1 cellular context compared by ENCODE assay signal in genomic region chr1:202199141-202199889, GRCh38.
TF ChIP-seq lines count a peak whose summit lies in the region.

No MANE protein-coding gene starts in this region.

TF ChIP-seq in GM23338, 12 proteins besides CTCF, POLR2A, EP300 and RAD21 (continued from another document):
- TF ChIP-seq, protein P1, sequence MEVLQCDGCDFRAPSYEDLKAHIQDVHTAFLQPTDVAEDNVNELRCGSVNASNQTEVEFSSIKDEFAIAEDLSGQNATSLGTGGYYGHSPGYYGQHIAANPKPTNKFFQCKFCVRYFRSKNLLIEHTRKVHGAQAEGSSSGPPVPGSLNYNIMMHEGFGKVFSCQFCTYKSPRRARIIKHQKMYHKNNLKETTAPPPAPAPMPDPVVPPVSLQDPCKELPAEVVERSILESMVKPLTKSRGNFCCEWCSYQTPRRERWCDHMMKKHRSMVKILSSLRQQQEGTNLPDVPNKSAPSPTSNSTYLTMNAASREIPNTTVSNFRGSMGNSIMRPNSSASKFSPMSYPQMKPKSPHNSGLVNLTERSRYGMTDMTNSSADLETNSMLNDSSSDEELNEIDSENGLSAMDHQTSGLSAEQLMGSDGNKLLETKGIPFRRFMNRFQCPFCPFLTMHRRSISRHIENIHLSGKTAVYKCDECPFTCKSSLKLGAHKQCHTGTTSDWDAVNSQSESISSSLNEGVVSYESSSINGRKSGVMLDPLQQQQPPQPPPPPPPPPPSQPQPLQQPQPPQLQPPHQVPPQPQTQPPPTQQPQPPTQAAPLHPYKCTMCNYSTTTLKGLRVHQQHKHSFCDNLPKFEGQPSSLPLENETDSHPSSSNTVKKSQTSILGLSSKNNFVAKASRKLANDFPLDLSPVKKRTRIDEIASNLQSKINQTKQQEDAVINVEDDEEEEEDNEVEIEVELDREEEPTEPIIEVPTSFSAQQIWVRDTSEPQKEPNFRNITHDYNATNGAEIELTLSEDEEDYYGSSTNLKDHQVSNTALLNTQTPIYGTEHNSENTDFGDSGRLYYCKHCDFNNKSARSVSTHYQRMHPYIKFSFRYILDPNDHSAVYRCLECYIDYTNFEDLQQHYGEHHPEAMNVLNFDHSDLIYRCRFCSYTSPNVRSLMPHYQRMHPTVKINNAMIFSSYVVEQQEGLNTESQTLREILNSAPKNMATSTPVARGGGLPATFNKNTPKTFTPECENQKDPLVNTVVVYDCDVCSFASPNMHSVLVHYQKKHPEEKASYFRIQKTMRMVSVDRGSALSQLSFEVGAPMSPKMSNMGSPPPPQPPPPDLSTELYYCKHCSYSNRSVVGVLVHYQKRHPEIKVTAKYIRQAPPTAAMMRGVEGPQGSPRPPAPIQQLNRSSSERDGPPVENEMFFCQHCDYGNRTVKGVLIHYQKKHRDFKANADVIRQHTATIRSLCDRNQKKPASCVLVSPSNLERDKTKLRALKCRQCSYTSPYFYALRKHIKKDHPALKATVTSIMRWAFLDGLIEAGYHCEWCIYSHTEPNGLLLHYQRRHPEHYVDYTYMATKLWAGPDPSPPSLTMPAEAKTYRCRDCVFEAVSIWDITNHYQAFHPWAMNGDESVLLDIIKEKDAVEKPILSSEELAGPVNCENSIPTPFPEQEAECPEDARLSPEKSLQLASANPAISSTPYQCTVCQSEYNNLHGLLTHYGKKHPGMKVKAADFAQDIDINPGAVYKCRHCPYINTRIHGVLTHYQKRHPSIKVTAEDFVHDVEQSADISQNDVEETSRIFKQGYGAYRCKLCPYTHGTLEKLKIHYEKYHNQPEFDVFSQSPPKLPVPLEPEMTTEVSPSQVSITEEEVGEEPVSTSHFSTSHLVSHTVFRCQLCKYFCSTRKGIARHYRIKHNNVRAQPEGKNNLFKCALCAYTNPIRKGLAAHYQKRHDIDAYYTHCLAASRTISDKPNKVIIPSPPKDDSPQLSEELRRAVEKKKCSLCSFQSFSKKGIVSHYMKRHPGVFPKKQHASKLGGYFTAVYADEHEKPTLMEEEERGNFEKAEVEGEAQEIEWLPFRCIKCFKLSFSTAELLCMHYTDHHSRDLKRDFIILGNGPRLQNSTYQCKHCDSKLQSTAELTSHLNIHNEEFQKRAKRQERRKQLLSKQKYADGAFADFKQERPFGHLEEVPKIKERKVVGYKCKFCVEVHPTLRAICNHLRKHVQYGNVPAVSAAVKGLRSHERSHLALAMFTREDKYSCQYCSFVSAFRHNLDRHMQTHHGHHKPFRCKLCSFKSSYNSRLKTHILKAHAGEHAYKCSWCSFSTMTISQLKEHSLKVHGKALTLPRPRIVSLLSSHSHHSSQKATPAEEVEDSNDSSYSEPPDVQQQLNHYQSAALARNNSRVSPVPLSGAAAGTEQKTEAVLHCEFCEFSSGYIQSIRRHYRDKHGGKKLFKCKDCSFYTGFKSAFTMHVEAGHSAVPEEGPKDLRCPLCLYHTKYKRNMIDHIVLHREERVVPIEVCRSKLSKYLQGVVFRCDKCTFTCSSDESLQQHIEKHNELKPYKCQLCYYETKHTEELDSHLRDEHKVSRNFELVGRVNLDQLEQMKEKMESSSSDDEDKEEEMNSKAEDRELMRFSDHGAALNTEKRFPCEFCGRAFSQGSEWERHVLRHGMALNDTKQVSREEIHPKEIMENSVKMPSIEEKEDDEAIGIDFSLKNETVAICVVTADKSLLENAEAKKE (CRISPR knock-in tag; IDR thresholded peaks at IDR 0.05), result no peak
- TF ChIP-seq, protein P2, sequence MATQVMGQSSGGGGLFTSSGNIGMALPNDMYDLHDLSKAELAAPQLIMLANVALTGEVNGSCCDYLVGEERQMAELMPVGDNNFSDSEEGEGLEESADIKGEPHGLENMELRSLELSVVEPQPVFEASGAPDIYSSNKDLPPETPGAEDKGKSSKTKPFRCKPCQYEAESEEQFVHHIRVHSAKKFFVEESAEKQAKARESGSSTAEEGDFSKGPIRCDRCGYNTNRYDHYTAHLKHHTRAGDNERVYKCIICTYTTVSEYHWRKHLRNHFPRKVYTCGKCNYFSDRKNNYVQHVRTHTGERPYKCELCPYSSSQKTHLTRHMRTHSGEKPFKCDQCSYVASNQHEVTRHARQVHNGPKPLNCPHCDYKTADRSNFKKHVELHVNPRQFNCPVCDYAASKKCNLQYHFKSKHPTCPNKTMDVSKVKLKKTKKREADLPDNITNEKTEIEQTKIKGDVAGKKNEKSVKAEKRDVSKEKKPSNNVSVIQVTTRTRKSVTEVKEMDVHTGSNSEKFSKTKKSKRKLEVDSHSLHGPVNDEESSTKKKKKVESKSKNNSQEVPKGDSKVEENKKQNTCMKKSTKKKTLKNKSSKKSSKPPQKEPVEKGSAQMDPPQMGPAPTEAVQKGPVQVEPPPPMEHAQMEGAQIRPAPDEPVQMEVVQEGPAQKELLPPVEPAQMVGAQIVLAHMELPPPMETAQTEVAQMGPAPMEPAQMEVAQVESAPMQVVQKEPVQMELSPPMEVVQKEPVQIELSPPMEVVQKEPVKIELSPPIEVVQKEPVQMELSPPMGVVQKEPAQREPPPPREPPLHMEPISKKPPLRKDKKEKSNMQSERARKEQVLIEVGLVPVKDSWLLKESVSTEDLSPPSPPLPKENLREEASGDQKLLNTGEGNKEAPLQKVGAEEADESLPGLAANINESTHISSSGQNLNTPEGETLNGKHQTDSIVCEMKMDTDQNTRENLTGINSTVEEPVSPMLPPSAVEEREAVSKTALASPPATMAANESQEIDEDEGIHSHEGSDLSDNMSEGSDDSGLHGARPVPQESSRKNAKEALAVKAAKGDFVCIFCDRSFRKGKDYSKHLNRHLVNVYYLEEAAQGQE (IDR thresholded peaks at IDR 0.05; ENCODE audit: unreplicated experiment), result no peak
- TF ChIP-seq CREB1 (CRISPR knock-in tag; IDR thresholded peaks at IDR 0.05; ENCODE audit: low read depth) (no peak), POLR2AphosphoS5 (IDR thresholded peaks at IDR 0.05; ENCODE audit: low read depth) (no peak), JUNB (IDR thresholded peaks at IDR 0.05; ENCODE audit: unreplicated experiment) (no peak)
- TF ChIP-seq, protein P3, sequence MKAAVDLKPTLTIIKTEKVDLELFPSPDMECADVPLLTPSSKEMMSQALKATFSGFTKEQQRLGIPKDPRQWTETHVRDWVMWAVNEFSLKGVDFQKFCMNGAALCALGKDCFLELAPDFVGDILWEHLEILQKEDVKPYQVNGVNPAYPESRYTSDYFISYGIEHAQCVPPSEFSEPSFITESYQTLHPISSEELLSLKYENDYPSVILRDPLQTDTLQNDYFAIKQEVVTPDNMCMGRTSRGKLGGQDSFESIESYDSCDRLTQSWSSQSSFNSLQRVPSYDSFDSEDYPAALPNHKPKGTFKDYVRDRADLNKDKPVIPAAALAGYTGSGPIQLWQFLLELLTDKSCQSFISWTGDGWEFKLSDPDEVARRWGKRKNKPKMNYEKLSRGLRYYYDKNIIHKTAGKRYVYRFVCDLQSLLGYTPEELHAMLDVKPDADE (IDR thresholded peaks at IDR 0.05), result no peak
